Comparison of ENCODE assay signal across 9 cellular contexts in the genomic region with DNA sequence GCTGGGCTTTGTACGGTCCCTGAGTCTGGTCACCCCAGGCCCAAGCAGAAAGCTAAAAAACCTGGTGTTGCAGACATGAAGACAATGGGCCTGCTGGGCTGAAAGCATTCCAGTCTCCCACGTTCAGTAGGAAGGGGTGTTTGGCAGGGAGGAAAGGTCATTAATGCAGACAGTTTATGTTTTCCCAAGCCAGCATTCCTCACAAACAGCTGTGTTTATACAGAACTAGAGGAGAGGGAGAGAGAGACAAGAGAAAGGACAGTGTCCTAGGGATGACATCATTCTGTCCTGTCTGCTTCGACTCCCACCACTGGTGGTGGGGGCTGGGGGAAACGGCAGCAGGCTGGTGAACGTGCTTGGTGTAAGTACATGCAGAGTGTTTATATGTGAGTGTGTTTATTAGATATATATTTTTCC.
DNase-seq lines count a peak whose midpoint lies in the region; ATAC-seq and TF ChIP-seq lines count a peak whose summit lies in the region.
"Had no signal": no experiment of that assay in that cellular context is flagged by ENCODE, and none has a peak within 500 bp of the region (broad histone marks: within the 10 kb centered on the region; RNA-seq: fewer than 3 reads in every experiment).

No MANE protein-coding gene starts in this region.

- H3K9ac ChIP-seq in HUES64 (ENCODE audit: low read depth, low read length): peak overlapping the region; percentile 33; the same call in 1 of the 2 replicates
- H3K9ac ChIP-seq in mammary epithelial cell (ENCODE audit: insufficient read depth, low read length): no peak overlapping the region
- H3K9ac ChIP-seq: KMS-11 had no signal

- H3K4me3 ChIP-seq in HUES64 (ENCODE audit: low read length): no peak overlapping the region; the same call in 1 of the 2 replicates
- no peak overlapping the region for H3K4me3 ChIP-seq in stomach
- H3K4me3 ChIP-seq in breast epithelium: no peak overlapping the region
- no peak overlapping the region for H3K4me3 ChIP-seq in mammary epithelial cell (replicated peaks in 1 of 3; ENCODE audit: insufficient read depth in 1 of 3, low read depth in 2 of 3, low read length in 3 of 3)

- no peak overlapping the region for H2AFZ ChIP-seq in mammary epithelial cell (ENCODE audit: low read depth, low read length)

- no peaks in the 10 kb centered on the region for H4K20me1 ChIP-seq in mammary epithelial cell (ENCODE audit: insufficient read depth, low read length)

- intact Hi-C loops in stomach (cut with DNase I; ENCODE audit: low total_unique reads): no loop called here
- intact Hi-C loops in breast epithelium (cut with DNase I; ENCODE audit: low total_unique reads): no loop called here
- intact Hi-C loops in mammary epithelial cell (cut with micrococcal nuclease): no loop called here

- CTCF ChIA-PET in mammary epithelial cell (lab: Charles Lee; ENCODE audit: low non-redundant PET): no interaction called here

- BruUV-seq in mammary epithelial cell (replicated peaks; lab: Mats Ljungman, UMichigan): no TSS peak

- H3K4me1 ChIP-seq in HUES64 (ENCODE audit: insufficient read depth, low read length) (peaks cover 26% of the 10 kb centered on the region; the same call in 1 of the 2 replicates), stomach (peaks cover 4 to 33% (median 16%) of the 10 kb centered on the region in 4 donors), breast epithelium (no peaks in the 10 kb centered on the region), mammary epithelial cell (ENCODE audit: insufficient read depth, low read length) (no peaks in the 10 kb centered on the region)

- DNase-seq in amniotic epithelial cell (ENCODE audit: low read depth): peak; percentile 38
- peak; percentile 97 for DNase-seq in islet precursor cell
- no peak for DNase-seq in stomach
- no peak for DNase-seq in breast epithelium (ENCODE audit: low spot score in 2 of 2)
- DNase-seq in mammary epithelial cell: no peak
- no peak for DNase-seq in activated gamma-delta T cell treated with Interleukin-2 at 50 U/mL for 16 hours

- H3K36me3 ChIP-seq in HUES64 (ENCODE audit: insufficient read depth, low read length): no peaks in the 10 kb centered on the region
- no peaks in the 10 kb centered on the region for H3K36me3 ChIP-seq in stomach
- no peaks in the 10 kb centered on the region for H3K36me3 ChIP-seq in breast epithelium
- no peaks in the 10 kb centered on the region for H3K36me3 ChIP-seq in mammary epithelial cell (ENCODE audit: insufficient read depth, low read length)

- no peak for TF ChIP-seq POLR2A in stomach (IDR thresholded peaks at IDR 0.05)
- TF ChIP-seq POLR2A in breast epithelium (IDR thresholded peaks at IDR 0.05): no peak

- H3K27me3 ChIP-seq in HUES64 (ENCODE audit: insufficient read depth, low read length) (no peaks in the 10 kb centered on the region), stomach (no peaks in the 10 kb centered on the region), breast epithelium (no peaks in the 10 kb centered on the region), mammary epithelial cell (ENCODE audit: insufficient read depth, low read length) (no peaks in the 10 kb centered on the region)

- no peak for TF ChIP-seq CTCF in stomach (IDR thresholded peaks at IDR 0.05)
- no peak for TF ChIP-seq CTCF in breast epithelium (IDR thresholded peaks at IDR 0.05)
- TF ChIP-seq CTCF in mammary epithelial cell (conservative IDR thresholded peaks at IDR 0.05 in 1 of 2, IDR thresholded peaks at IDR 0.05 in 1 of 2; ENCODE audit: extremely low read depth in 1 of 2, insufficient read depth in 1 of 2, low read depth in 1 of 2, low read length in 2 of 2): no peak

- ATAC-seq in HG02938 (IDR thresholded peaks at IDR 0.05; ENCODE audit: unreplicated experiment): no peak

- H3K9me3 ChIP-seq in HUES64 (ENCODE audit: insufficient read depth, low read depth, low read length): no peaks in the 10 kb centered on the region
- H3K9me3 ChIP-seq in stomach: no peaks in the 10 kb centered on the region
- no peaks in the 10 kb centered on the region for H3K9me3 ChIP-seq in breast epithelium
- no peaks in the 10 kb centered on the region for H3K9me3 ChIP-seq in mammary epithelial cell (replicated peaks; ENCODE audit: insufficient read depth, low read length)

- TF ChIP-seq EP300 in stomach (IDR thresholded peaks at IDR 0.05): peak; percentile 18

- no peaks in the 10 kb centered on the region for H3K79me2 ChIP-seq in mammary epithelial cell (ENCODE audit: insufficient read depth, low read length)

- peak overlapping the region; percentile 65 for H3K27ac ChIP-seq in HUES64 (ENCODE audit: low read depth, low read length)
- H3K27ac ChIP-seq in stomach: peak overlapping the region in 4 of 5 donors; percentile 53 to 74 (median 66)
- no peak overlapping the region for H3K27ac ChIP-seq in breast epithelium
- no peak overlapping the region for H3K27ac ChIP-seq in mammary epithelial cell (ENCODE audit: insufficient read depth, low read depth, low read length)
- H3K27ac ChIP-seq: KMS-11 had no signal

- dilution Hi-C loops in mammary epithelial cell (cut with HindIII; ENCODE audit: low sequenced_read_pairs): no loop called here

- 44% methylated on average over 5 of the region's 5 CpGs for WGBS in HUES64
- 29 to 40% (median 36%) methylated on average over 5 of the region's 5 CpGs for WGBS in stomach, 5 donors
- 7% methylated on average over 5 of the region's 5 CpGs for WGBS in mammary epithelial cell (ENCODE audit: low coverage, missing lambda C conversion rate)

- H3K4me2 ChIP-seq in mammary epithelial cell (ENCODE audit: insufficient read depth, low read depth, low read length): no peak overlapping the region
- H3K4me2 ChIP-seq: KMS-11 had no signal

- in situ Hi-C loops in mammary epithelial cell (cut with MboI; ENCODE audit: low sequenced_read_pairs in 2 of 2): no loop called here

Comparison
In these comparisons a context has a peak if more than half of its experiments do, and no peak if none do; other contexts are left out.
1. H3K27ac ChIP-seq: peak in HUES64 (single experiment) and stomach (4 of 5); none in breast epithelium (0 of 2) and mammary epithelial cell (single experiment).
2. DNase-seq: peak in amniotic epithelial cell (single experiment) and islet precursor cell (single experiment); none in stomach (single experiment), breast epithelium (0 of 2), mammary epithelial cell (single experiment) and activated gamma-delta T cell treated with Interleukin-2 at 50 U/mL for 16 hours (single experiment).